10 cellular contexts compared by ENCODE assay signal in the genomic region with DNA sequence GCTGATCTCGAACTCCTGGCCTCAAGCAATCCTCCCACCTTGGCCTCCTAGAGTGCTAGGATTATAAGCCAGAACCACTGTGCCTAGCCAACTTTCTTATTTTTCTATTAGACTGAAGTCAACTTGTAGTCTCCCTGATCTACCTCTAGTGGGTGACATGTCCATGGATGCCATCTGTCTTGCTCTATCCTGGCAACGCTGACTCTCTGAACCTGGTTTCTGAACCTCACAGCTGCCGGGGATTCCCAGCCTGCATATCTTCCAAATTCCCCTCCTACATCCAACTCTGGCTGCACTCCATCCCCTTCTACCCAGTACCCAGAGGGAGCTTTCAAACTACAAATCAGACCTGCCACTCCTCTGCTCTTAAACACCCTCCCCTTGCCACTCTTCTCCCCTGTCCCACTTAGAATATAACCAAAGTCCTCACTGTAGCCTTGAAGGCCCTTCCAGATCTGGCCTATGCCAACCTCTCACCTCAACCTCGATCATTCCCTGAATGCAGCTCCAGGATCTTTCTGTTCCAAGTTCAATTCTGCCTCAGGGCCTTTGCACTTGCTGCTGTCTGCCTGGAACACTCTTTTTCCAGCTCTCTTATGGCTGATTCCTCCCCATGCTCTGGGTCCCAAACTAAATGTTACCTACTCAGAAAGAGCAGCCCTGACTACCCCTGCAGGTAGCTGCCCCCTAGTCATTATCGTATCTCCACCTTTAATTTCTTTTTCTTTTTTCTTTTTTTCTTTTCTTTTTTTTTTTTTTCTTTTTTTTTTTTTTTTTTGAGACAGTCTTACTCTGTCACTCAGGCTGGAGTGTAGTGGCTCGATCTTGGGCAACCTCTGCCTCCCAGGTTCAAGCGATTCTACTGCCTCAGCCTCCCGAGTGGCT. TPM values are rescaled to one million over a fixed set of nuclear protein-coding genes. Genes with fewer than 3 reads are reported as not detected.
DNase-seq lines count a peak whose midpoint lies in the region; TF ChIP-seq lines count a peak whose summit lies in the region.
"Had no signal": no experiment of that assay in that cellular context is flagged by ENCODE, and none has a peak within 500 bp of the region (broad histone marks: within the 10 kb centered on the region; RNA-seq: fewer than 3 reads in every experiment).

No MANE protein-coding gene starts in this region.

- TF ChIP-seq CTCF in astrocyte of the spinal cord (IDR thresholded peaks at IDR 0.05; ENCODE audit: low read depth, low read length), result peak; percentile 14
- peak; percentile 28 for TF ChIP-seq CTCF in osteoblast (IDR thresholded peaks at IDR 0.05; ENCODE audit: extremely low read depth, low read depth, low read length)
- TF ChIP-seq CTCF in ascending aorta (IDR thresholded peaks at IDR 0.05), result no peak

- H4K20me1 ChIP-seq in osteoblast (ENCODE audit: insufficient read depth, low read length), result peaks cover 3% of the 10 kb centered on the region

- in situ Hi-C loops in astrocyte of the spinal cord (cut with HindIII; ENCODE audit: low sequenced_read_pairs), result no loop called here

- peak; percentile 13 for DNase-seq in NCI-H2171 treated with DMSO at 0.1 percent for 48 hours (lab: John Stamatoyannopoulos, UW)
- no peak for DNase-seq in NCI-H2171 (lab: John Stamatoyannopoulos, UW)
- DNase-seq in astrocyte of the spinal cord (ENCODE audit: low read depth, low spot score), result no peak
- DNase-seq in osteoblast (ENCODE audit: insufficient read length, low spot score, missing footprints), result peak; percentile 92
- no peak for DNase-seq in ascending aorta (ENCODE audit: low spot score in 2 of 2)
- no peak for DNase-seq in medulla oblongata (ENCODE audit: extremely low spot score)
- DNase-seq: ACHN, esophagus squamous epithelium, NCI-H1092 treated with DMSO at 0.1 percent for 48 hours, SW 1271 had no signal

- H3K4me1 ChIP-seq in osteoblast (ENCODE audit: insufficient read depth, low read length), result peaks cover 8% of the 10 kb centered on the region
- H3K4me1 ChIP-seq in ascending aorta, result peaks cover 0 to 4% of the 10 kb centered on the region in 2 donors

- intact Hi-C loops in ascending aorta (cut with DNase I), result loop anchor here (5.0 kb wide), 1 partner anchor 33 kb away; the partner anchor contains the start of gene SDHAF1

- H3K79me2 ChIP-seq in osteoblast (ENCODE audit: insufficient read depth, low read length), result peaks cover 2% of the 10 kb centered on the region

- H3K27ac ChIP-seq in osteoblast (ENCODE audit: low read depth, low read length) (no peak overlapping the region), ascending aorta (no peak overlapping the region)
- H3K27ac ChIP-seq: esophagus squamous epithelium had no signal

- H3K9me3 ChIP-seq in osteoblast (ENCODE audit: low read depth, low read length) (no peaks in the 10 kb centered on the region), ascending aorta (no peaks in the 10 kb centered on the region)
- H3K9me3 ChIP-seq: esophagus squamous epithelium had no signal

- H3K27me3 ChIP-seq in osteoblast (ENCODE audit: insufficient read depth, low read length) (no peaks in the 10 kb centered on the region), ascending aorta (no peaks in the 10 kb centered on the region)
- H3K27me3 ChIP-seq: esophagus squamous epithelium had no signal

- H3K4me3 ChIP-seq in astrocyte of the spinal cord (ENCODE audit: low read depth, low read length) (no peak overlapping the region), osteoblast (ENCODE audit: insufficient read depth, low read length) (no peak overlapping the region), ascending aorta (no peak overlapping the region)
- H3K4me3 ChIP-seq: esophagus squamous epithelium had no signal

- no peak overlapping the region for H2AFZ ChIP-seq in osteoblast (ENCODE audit: low read length)

- H3K4me2 ChIP-seq in osteoblast (ENCODE audit: insufficient read depth, low read length), result no peak overlapping the region

- H3K36me3 ChIP-seq in osteoblast (ENCODE audit: insufficient read depth, low read length), result peaks cover 16% of the 10 kb centered on the region
- peaks cover 17 to 28% of the 10 kb centered on the region in 2 donors for H3K36me3 ChIP-seq in ascending aorta

RNA-seq across cellular contexts. Expression of gene CLIP3, which starts 2.2 kb away (rescaled TPM):
- total RNA-seq in osteoblast (13.4 and 21.2 TPM in 2 replicates), ascending aorta (43.2 TPM)

RNA-seq across cellular contexts. Expression of gene ALKBH6, which starts 16.5 kb away (rescaled TPM):
- 8.3 and 12.3 TPM in 2 replicates for total RNA-seq in osteoblast
- 35.3 TPM for total RNA-seq in ascending aorta

RNA-seq across cellular contexts. Expression of gene SYNE4, which starts 21.9 kb away (rescaled TPM):
- total RNA-seq in osteoblast, result under 0.01 TPM in 1 of 2 replicates, not detected in the other
- total RNA-seq in ascending aorta, result not detected

RNA-seq across cellular contexts. Expression of gene THAP8, which starts 23.6 kb away (rescaled TPM):
- total RNA-seq in osteoblast, result 3.2 and 5.1 TPM in 2 replicates
- not detected for total RNA-seq in ascending aorta

RNA-seq across cellular contexts. Expression of gene WDR62, which starts 24.2 kb away (rescaled TPM):
- total RNA-seq in osteoblast (1.4 and 1.8 TPM in 2 replicates), ascending aorta (not detected)

Comparison
In these comparisons a context has a peak if more than half of its experiments do, and no peak if none do; other contexts are left out.
1. DNase-seq: peak in NCI-H2171 treated with DMSO at 0.1 percent for 48 hours (single experiment) and osteoblast (single experiment); none in NCI-H2171 (single experiment), astrocyte of the spinal cord (single experiment), ascending aorta (0 of 2) and medulla oblongata (single experiment).
2. CTCF ChIP-seq: peak in astrocyte of the spinal cord (single experiment) and osteoblast (single experiment); none in ascending aorta (0 of 3).